Comparison of ENCODE assay signal across 1 cellular context in the genomic region with DNA sequence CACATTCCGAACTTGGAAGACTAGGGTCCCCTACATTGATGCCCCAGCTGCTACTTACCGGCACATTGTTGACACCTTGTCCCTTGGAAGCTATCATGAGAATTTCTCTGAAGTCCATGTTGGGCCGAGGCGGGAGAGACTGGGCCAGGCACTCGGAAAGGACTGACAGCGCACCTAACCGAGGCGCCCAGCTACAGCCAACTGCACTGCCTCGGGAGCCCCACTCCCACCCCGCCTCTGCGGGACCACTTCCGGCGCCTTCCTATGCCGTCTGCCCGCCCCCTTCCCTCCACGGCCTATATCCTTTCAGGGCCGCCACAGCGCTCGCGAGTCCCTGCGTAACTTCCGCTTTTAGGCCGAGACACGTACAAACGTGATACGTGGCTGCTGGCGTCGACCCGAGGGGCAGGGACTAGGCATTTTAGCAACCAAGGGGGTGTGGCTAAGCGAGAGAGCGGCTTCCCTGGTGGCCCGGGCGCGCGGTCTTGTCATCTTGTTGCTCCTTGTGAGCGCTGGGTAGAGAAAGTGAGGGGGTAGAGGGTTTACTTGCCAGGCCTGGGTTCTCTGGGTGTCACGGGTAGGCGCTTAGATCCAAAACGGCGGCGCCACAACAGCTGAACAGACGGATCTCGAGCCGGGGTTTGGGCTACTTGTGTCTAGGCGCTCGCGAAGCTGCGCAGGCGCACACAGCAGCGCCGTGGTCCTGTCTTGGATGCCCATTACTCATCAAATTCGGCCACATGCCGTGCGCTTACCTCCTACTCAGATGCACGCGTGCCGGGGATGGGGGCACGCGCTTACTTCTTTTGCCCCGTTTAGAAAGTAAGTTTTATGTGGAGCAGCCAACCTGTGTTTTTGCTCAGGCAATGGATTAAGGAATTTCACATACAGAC.
TF ChIP-seq lines count a peak whose summit lies in the region.

A gene with protein sequence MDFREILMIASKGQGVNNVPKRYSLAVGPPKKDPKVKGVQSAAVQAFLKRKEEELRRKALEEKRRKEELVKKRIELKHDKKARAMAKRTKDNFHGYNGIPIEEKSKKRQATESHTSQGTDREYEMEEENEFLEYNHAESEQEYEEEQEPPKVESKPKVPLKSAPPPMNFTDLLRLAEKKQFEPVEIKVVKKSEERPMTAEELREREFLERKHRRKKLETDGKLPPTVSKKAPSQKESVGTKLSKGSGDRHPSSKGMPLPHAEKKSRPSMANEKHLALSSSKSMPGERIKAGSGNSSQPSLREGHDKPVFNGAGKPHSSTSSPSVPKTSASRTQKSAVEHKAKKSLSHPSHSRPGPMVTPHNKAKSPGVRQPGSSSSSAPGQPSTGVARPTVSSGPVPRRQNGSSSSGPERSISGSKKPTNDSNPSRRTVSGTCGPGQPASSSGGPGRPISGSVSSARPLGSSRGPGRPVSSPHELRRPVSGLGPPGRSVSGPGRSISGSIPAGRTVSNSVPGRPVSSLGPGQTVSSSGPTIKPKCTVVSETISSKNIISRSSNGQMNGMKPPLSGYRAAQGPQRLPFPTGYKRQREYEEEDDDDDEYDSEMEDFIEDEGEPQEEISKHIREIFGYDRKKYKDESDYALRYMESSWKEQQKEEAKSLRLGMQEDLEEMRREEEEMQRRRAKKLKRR (minus strand): TSS at position 203 of the 893 bp plus-strand sequence. CDS start 85 bp downstream, at position 118.

TF ChIP-seq in WTC11, 78 proteins besides CTCF, POLR2A, EP300 and RAD21 (continued from another document):
- TF ChIP-seq, protein P1, sequence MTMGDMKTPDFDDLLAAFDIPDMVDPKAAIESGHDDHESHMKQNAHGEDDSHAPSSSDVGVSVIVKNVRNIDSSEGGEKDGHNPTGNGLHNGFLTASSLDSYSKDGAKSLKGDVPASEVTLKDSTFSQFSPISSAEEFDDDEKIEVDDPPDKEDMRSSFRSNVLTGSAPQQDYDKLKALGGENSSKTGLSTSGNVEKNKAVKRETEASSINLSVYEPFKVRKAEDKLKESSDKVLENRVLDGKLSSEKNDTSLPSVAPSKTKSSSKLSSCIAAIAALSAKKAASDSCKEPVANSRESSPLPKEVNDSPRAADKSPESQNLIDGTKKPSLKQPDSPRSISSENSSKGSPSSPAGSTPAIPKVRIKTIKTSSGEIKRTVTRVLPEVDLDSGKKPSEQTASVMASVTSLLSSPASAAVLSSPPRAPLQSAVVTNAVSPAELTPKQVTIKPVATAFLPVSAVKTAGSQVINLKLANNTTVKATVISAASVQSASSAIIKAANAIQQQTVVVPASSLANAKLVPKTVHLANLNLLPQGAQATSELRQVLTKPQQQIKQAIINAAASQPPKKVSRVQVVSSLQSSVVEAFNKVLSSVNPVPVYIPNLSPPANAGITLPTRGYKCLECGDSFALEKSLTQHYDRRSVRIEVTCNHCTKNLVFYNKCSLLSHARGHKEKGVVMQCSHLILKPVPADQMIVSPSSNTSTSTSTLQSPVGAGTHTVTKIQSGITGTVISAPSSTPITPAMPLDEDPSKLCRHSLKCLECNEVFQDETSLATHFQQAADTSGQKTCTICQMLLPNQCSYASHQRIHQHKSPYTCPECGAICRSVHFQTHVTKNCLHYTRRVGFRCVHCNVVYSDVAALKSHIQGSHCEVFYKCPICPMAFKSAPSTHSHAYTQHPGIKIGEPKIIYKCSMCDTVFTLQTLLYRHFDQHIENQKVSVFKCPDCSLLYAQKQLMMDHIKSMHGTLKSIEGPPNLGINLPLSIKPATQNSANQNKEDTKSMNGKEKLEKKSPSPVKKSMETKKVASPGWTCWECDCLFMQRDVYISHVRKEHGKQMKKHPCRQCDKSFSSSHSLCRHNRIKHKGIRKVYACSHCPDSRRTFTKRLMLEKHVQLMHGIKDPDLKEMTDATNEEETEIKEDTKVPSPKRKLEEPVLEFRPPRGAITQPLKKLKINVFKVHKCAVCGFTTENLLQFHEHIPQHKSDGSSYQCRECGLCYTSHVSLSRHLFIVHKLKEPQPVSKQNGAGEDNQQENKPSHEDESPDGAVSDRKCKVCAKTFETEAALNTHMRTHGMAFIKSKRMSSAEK (CRISPR knock-in tag; IDR thresholded peaks at IDR 0.05; ENCODE audit: borderline replicate concordance), result no peak
- TF ChIP-seq EMX1 (CRISPR knock-in tag; IDR thresholded peaks at IDR 0.05), result no peak
- TF ChIP-seq, protein P2, sequence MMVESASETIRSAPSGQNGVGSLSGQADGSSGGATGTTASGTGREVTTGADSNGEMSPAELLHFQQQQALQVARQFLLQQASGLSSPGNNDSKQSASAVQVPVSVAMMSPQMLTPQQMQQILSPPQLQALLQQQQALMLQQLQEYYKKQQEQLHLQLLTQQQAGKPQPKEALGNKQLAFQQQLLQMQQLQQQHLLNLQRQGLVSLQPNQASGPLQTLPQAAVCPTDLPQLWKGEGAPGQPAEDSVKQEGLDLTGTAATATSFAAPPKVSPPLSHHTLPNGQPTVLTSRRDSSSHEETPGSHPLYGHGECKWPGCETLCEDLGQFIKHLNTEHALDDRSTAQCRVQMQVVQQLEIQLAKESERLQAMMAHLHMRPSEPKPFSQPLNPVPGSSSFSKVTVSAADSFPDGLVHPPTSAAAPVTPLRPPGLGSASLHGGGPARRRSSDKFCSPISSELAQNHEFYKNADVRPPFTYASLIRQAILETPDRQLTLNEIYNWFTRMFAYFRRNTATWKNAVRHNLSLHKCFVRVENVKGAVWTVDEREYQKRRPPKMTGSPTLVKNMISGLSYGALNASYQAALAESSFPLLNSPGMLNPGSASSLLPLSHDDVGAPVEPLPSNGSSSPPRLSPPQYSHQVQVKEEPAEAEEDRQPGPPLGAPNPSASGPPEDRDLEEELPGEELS (CRISPR knock-in tag; IDR thresholded peaks at IDR 0.05), result no peak
- 0 out of 2 replicates have a peak, but pooled peaks have one; percentile 18 for TF ChIP-seq NFATC4 (CRISPR knock-in tag; IDR thresholded peaks at IDR 0.05)
- peak; percentile 96 for TF ChIP-seq ZBTB21 (CRISPR knock-in tag; IDR thresholded peaks at IDR 0.05; ENCODE audit: borderline replicate concordance)
- TF ChIP-seq, protein P3, sequence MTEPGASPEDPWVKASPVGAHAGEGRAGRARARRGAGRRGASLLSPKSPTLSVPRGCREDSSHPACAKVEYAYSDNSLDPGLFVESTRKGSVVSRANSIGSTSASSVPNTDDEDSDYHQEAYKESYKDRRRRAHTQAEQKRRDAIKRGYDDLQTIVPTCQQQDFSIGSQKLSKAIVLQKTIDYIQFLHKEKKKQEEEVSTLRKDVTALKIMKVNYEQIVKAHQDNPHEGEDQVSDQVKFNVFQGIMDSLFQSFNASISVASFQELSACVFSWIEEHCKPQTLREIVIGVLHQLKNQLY (CRISPR knock-in tag; IDR thresholded peaks at IDR 0.05), result no peak
- no peak for TF ChIP-seq TP53 (CRISPR knock-in tag; IDR thresholded peaks at IDR 0.05)
- TF ChIP-seq ZNF232 (CRISPR knock-in tag; IDR thresholded peaks at IDR 0.05), result 0 out of 2 replicates have a peak, but pooled peaks have one; percentile 40
- no peak for TF ChIP-seq TEAD1 (CRISPR knock-in tag; IDR thresholded peaks at IDR 0.05)
- TF ChIP-seq, protein P4, sequence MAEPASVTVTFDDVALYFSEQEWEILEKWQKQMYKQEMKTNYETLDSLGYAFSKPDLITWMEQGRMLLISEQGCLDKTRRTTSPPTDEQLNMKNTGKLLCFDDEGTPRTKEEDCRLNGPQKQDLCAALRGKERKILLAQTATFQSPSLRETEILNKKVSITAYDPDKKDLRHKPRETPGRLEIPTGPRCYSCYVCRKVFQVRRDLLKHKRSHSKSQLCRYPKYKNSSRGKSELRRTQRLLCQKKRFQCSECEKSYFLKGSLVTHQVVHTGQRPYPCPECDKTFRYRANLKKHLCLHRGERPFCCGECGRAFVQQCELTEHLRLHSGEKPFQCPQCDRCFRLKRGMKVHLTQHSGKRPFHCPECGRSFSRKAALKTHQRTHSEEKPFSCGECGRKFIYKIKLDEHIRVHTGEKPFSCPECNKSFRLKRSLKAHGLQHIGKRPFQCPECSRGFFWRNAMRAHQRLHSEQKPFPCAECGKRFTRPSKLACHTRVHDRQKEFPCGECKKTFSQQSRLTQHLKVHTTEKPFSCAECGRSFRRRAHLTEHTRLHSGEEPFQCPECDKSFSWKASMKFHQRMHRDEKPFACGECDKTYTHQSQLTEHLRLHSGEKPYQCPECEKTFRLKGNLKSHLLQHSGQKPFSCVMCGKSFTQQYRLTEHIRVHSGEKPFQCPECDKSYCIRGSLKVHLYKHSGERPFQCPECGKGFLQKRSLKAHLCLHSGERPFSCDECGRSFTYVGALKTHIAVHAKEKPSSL (CRISPR knock-in tag; conservative IDR thresholded peaks at IDR 0.05), result no peak
- no peak for TF ChIP-seq ZNF671 (CRISPR knock-in tag; IDR thresholded peaks at IDR 0.05)
- no peak for TF ChIP-seq SMAD4 (CRISPR knock-in tag; IDR thresholded peaks at IDR 0.05)
- no peak for TF ChIP-seq TCF7 (CRISPR knock-in tag; IDR thresholded peaks at IDR 0.05; ENCODE audit: low read depth)
- peak; percentile 70; the same call in 1 of the 2 replicates for TF ChIP-seq NFE2L1 (CRISPR knock-in tag; IDR thresholded peaks at IDR 0.05)
- TF ChIP-seq, protein P5, sequence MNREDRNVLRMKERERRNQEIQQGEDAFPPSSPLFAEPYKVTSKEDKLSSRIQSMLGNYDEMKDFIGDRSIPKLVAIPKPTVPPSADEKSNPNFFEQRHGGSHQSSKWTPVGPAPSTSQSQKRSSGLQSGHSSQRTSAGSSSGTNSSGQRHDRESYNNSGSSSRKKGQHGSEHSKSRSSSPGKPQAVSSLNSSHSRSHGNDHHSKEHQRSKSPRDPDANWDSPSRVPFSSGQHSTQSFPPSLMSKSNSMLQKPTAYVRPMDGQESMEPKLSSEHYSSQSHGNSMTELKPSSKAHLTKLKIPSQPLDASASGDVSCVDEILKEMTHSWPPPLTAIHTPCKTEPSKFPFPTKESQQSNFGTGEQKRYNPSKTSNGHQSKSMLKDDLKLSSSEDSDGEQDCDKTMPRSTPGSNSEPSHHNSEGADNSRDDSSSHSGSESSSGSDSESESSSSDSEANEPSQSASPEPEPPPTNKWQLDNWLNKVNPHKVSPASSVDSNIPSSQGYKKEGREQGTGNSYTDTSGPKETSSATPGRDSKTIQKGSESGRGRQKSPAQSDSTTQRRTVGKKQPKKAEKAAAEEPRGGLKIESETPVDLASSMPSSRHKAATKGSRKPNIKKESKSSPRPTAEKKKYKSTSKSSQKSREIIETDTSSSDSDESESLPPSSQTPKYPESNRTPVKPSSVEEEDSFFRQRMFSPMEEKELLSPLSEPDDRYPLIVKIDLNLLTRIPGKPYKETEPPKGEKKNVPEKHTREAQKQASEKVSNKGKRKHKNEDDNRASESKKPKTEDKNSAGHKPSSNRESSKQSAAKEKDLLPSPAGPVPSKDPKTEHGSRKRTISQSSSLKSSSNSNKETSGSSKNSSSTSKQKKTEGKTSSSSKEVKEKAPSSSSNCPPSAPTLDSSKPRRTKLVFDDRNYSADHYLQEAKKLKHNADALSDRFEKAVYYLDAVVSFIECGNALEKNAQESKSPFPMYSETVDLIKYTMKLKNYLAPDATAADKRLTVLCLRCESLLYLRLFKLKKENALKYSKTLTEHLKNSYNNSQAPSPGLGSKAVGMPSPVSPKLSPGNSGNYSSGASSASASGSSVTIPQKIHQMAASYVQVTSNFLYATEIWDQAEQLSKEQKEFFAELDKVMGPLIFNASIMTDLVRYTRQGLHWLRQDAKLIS (CRISPR knock-in tag; IDR thresholded peaks at IDR 0.05; ENCODE audit: borderline replicate concordance), result no peak
- no peak for TF ChIP-seq NR2C2 (CRISPR knock-in tag; IDR thresholded peaks at IDR 0.05)
- TF ChIP-seq, protein P6, sequence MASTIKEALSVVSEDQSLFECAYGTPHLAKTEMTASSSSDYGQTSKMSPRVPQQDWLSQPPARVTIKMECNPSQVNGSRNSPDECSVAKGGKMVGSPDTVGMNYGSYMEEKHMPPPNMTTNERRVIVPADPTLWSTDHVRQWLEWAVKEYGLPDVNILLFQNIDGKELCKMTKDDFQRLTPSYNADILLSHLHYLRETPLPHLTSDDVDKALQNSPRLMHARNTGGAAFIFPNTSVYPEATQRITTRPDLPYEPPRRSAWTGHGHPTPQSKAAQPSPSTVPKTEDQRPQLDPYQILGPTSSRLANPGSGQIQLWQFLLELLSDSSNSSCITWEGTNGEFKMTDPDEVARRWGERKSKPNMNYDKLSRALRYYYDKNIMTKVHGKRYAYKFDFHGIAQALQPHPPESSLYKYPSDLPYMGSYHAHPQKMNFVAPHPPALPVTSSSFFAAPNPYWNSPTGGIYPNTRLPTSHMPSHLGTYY (CRISPR knock-in tag; IDR thresholded peaks at IDR 0.05), result no peak
- no peak for TF ChIP-seq PRRX2 (CRISPR knock-in tag; IDR thresholded peaks at IDR 0.05)
- TF ChIP-seq ZNF138 (CRISPR knock-in tag; conservative IDR thresholded peaks at IDR 0.05), result no peak
- TF ChIP-seq, protein P7, sequence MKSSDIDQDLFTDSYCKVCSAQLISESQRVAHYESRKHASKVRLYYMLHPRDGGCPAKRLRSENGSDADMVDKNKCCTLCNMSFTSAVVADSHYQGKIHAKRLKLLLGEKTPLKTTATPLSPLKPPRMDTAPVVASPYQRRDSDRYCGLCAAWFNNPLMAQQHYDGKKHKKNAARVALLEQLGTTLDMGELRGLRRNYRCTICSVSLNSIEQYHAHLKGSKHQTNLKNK (CRISPR knock-in tag; IDR thresholded peaks at IDR 0.05), result no peak
- peak; percentile 76 for TF ChIP-seq NFYB (CRISPR knock-in tag; conservative IDR thresholded peaks at IDR 0.05; ENCODE audit: low read depth)
- TF ChIP-seq, protein P8, sequence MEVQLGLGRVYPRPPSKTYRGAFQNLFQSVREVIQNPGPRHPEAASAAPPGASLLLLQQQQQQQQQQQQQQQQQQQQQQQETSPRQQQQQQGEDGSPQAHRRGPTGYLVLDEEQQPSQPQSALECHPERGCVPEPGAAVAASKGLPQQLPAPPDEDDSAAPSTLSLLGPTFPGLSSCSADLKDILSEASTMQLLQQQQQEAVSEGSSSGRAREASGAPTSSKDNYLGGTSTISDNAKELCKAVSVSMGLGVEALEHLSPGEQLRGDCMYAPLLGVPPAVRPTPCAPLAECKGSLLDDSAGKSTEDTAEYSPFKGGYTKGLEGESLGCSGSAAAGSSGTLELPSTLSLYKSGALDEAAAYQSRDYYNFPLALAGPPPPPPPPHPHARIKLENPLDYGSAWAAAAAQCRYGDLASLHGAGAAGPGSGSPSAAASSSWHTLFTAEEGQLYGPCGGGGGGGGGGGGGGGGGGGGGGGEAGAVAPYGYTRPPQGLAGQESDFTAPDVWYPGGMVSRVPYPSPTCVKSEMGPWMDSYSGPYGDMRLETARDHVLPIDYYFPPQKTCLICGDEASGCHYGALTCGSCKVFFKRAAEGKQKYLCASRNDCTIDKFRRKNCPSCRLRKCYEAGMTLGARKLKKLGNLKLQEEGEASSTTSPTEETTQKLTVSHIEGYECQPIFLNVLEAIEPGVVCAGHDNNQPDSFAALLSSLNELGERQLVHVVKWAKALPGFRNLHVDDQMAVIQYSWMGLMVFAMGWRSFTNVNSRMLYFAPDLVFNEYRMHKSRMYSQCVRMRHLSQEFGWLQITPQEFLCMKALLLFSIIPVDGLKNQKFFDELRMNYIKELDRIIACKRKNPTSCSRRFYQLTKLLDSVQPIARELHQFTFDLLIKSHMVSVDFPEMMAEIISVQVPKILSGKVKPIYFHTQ (CRISPR knock-in tag; IDR thresholded peaks at IDR 0.05), result 0 out of 2 replicates have a peak, but pooled peaks have one; percentile 25
- no peak for TF ChIP-seq GTF2I (CRISPR knock-in tag; conservative IDR thresholded peaks at IDR 0.05)
- TF ChIP-seq OVOL2 (CRISPR knock-in tag; IDR thresholded peaks at IDR 0.05; ENCODE audit: borderline replicate concordance), result no peak
